ENCODE assay signal across 8 cellular contexts in genomic region chr19:2475702-2476450, GRCh38. TPM values are rescaled to one million over a fixed set of nuclear protein-coding genes. Genes with fewer than 3 reads are reported as not detected.
DNase-seq lines count a peak whose midpoint lies in the region; ATAC-seq and TF ChIP-seq lines count a peak whose summit lies in the region.

A gene with protein sequence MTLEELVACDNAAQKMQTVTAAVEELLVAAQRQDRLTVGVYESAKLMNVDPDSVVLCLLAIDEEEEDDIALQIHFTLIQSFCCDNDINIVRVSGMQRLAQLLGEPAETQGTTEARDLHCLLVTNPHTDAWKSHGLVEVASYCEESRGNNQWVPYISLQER (plus strand): TSS chr19:2476127. CDS start chr19:2476359, 232 bp downstream.

- TF ChIP-seq CTCF in astrocyte of the cerebellum (IDR thresholded peaks at IDR 0.05; ENCODE audit: low read depth, low read length, missing control alignments) = no peak

- intact Hi-C loops in aorta (cut with DNase I) = loop anchor here (1.0 to 2.0 kb wide), 3 partner anchors 103 to 135 kb away; no protein-coding TSS in a partner anchor

- peak within 1 kb of the TSS; percentile 62 to 95 for H3K27ac ChIP-seq in aorta (ENCODE audit: low read depth in 1 of 2, low read length in 2 of 2)

- H3K4me1 ChIP-seq in aorta (ENCODE audit: control insufficient read depth in 1 of 2, insufficient read depth in 2 of 2, low read length in 2 of 2) = no peaks in the 10 kb centered on the region

- H3K9me3 ChIP-seq in aorta (ENCODE audit: control insufficient read depth, low read length) = no peaks in the 10 kb centered on the region

- no peaks in the 10 kb centered on the region for H3K27me3 ChIP-seq in aorta (ENCODE audit: control insufficient read depth in 1 of 2, insufficient read depth in 2 of 2, low read length in 1 of 2)

- in situ Hi-C loops in astrocyte of the cerebellum (cut with HindIII; ENCODE audit: low sequenced_read_pairs) = no loop called here

- H3K4me3 ChIP-seq in astrocyte of the cerebellum (ENCODE audit: low read depth, low read length) (peak within 1 kb of the TSS; percentile 99), aorta (ENCODE audit: low read length in 2 of 2) (peak within 1 kb of the TSS; percentile 44 to 87)

- WGBS in aorta, 2 donors = 0 to 1% methylated on average over 57 to 70 of the region's 70 CpGs

- DNase-seq in NCI-H2029 treated with DMSO at 0.1 percent for 48 hours (lab: John Stamatoyannopoulos, UW) (peak; percentile 94), T1000 (lab: John Stamatoyannopoulos, UW) (peak; percentile 99), astrocyte of the cerebellum (ENCODE audit: low read depth) (peak; percentile 95), hepatic stellate cell (ENCODE audit: low spot score) (peak; percentile 100), renal cortical epithelial cell (ENCODE audit: low read depth) (peak; percentile 89), aorta (peak; percentile 99)

- ATAC-seq in GM18502 (IDR thresholded peaks at IDR 0.05; ENCODE audit: poor library complexity, unreplicated experiment) (peak; percentile 48), HG02973 (IDR thresholded peaks at IDR 0.05; ENCODE audit: unreplicated experiment) (peak; percentile 39), aorta (ENCODE audit: low FRiP score) (peak; percentile 92)

- H3K36me3 ChIP-seq in aorta (ENCODE audit: control insufficient read depth in 1 of 2, insufficient read depth in 2 of 2, low read length in 1 of 2) = no peaks in the 10 kb centered on the region

RNA-seq across cellular contexts. Expression of the gene that starts here (rescaled TPM):
- 31.4 and 50.2 TPM in 2 replicates for total RNA-seq in renal cortical epithelial cell
- total RNA-seq in aorta = 100 to 1,000 TPM in 1 of 2 donors, 10 to 100 TPM in 1; 99.5 to 185 TPM
- polyA plus RNA-seq in aorta = 100 to 1,000 TPM; 127 to 262 TPM

Comparison
In these comparisons a context has a peak if more than half of its experiments do, and no peak if none do; other contexts are left out.
1. Peak in every context shown above with its lines: DNase-seq, ATAC-seq, H3K4me3 ChIP-seq and H3K27ac ChIP-seq.
2. ATAC-seq: peak in every context shown above with its lines; median percentile 92 in aorta; 48 in GM18502; 39 in HG02973.